Comparison of ENCODE assay signal across 2 cellular contexts in the genomic region with DNA sequence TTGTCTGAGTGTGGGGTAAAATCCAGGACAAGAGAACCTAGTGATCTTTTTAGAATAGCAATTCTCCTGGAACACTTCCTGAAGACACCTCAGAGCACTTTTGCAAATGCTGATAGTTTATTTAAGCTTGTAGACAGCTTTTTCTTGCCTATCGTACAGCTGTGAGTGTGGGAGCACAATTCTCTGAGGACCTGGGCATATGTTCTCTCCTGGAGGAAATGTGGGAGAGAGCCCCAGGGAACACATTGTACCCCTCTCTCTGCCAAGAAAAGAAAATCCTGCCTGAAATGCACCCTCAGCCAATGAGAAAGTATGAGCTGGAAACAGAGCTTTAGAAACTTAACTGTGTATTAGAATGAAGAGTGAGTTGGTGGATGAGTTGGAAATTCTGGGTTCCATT.
TF ChIP-seq lines count a peak whose summit lies in the region.

No MANE protein-coding gene starts in this region.

TF ChIP-seq in IMR-90, 13 proteins besides CTCF, POLR2A, EP300 and RAD21 (continued from another document):
- TF ChIP-seq, protein P1, sequence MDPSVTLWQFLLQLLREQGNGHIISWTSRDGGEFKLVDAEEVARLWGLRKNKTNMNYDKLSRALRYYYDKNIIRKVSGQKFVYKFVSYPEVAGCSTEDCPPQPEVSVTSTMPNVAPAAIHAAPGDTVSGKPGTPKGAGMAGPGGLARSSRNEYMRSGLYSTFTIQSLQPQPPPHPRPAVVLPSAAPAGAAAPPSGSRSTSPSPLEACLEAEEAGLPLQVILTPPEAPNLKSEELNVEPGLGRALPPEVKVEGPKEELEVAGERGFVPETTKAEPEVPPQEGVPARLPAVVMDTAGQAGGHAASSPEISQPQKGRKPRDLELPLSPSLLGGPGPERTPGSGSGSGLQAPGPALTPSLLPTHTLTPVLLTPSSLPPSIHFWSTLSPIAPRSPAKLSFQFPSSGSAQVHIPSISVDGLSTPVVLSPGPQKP (IDR thresholded peaks at IDR 0.05; ENCODE audit: borderline replicate concordance, low read depth, low read length), result no peak
- TF ChIP-seq MAFK (IDR thresholded peaks at IDR 0.05; ENCODE audit: low read depth, low read length) (no peak), RFX5 (IDR thresholded peaks at IDR 0.05; ENCODE audit: low read depth, low read length) (no peak), RCOR1 (IDR thresholded peaks at IDR 0.05; ENCODE audit: insufficient replicate concordance, low read length) (no peak), USF2 (IDR thresholded peaks at IDR 0.05; ENCODE audit: low read depth, low read length) (no peak), MXI1 (IDR thresholded peaks at IDR 0.05; ENCODE audit: borderline replicate concordance, low read depth, low read length) (no peak)

TF ChIP-seq in K562, 482 proteins besides CTCF, POLR2A, EP300 and RAD21:
- TF ChIP-seq, protein P2, sequence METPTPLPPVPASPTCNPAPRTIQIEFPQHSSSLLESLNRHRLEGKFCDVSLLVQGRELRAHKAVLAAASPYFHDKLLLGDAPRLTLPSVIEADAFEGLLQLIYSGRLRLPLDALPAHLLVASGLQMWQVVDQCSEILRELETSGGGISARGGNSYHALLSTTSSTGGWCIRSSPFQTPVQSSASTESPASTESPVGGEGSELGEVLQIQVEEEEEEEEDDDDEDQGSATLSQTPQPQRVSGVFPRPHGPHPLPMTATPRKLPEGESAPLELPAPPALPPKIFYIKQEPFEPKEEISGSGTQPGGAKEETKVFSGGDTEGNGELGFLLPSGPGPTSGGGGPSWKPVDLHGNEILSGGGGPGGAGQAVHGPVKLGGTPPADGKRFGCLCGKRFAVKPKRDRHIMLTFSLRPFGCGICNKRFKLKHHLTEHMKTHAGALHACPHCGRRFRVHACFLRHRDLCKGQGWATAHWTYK (CRISPR knock-in tag; IDR thresholded peaks at IDR 0.05), result no peak
- TF ChIP-seq ZBTB49 (CRISPR knock-in tag; IDR thresholded peaks at IDR 0.05; ENCODE audit: borderline replicate concordance) (no peak), ZNF175 (CRISPR knock-in tag; IDR thresholded peaks at IDR 0.05; ENCODE audit: low read depth) (0 out of 2 replicates have a peak, but pooled peaks have one; percentile 29), MXI1 (IDR thresholded peaks at IDR 0.05; ENCODE audit: low read depth, low read length) (no peak), ZNF639 (CRISPR knock-in tag; conservative IDR thresholded peaks at IDR 0.05 in 1 of 2, IDR thresholded peaks at IDR 0.05 in 1 of 2) (no peak), TBL1XR1 (IDR thresholded peaks at IDR 0.05; ENCODE audit: low read length in 2 of 2) (no peak), RBM15 (IDR thresholded peaks at IDR 0.05; ENCODE audit: insufficient read depth, low read length) (no peak)
